In the genomic region with DNA sequence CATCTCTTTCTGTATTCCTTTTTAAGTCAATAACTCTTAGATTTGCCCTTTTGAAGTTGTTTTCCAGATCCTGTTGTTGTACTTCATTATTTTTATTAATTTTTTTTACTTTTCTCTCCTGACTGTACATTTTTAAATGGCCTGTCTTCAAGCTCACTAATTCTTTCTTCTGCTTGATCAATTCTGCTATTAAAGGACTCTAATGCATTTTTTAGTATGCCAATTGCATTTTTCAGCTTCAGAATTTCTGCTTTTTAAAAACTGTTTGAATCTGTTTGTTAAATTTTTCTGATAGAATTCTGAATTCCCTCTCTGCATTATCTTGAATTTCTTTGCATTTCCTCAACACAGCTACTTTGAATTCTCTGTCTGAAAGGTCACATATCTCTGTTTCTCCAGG, we compare ENCODE assay signal across 9 cellular contexts. TPM values are rescaled to one million over a fixed set of nuclear protein-coding genes. Genes with fewer than 3 reads are reported as not detected.
"Had no signal": no experiment of that assay in that cellular context is flagged by ENCODE, and none has a peak within 500 bp of the region (broad histone marks: within the 10 kb centered on the region; RNA-seq: fewer than 3 reads in every experiment).

No MANE protein-coding gene starts in this region.

- FAIRE-seq: H1, H54 had no signal

- H3K4me1 Mint-ChIP-seq: H9 had no signal

- H2AFZ ChIP-seq: GM23248 had no signal

- DNase-seq: GM23248, GOT3, H7, H9, HFFc6 had no signal

- H3K4me3 Mint-ChIP-seq: H9, HFFc6 had no signal

- H3K27ac ChIP-seq: GM23248 had no signal

- H3K9ac ChIP-seq: GM23248 had no signal

- H3K36me3 ChIP-seq: HAP-1 had no signal

- H3K9me3 ChIP-seq: HAP-1 had no signal

- H3K9me3 Mint-ChIP-seq: HFFc6 had no signal

- H3K4me1 ChIP-seq: HAP-1 had no signal

- H3K27ac Mint-ChIP-seq: H9, HFFc6 had no signal

- H3K4me3 ChIP-seq: GM23248, HAP-1 had no signal

RNA-seq across cellular contexts. Expression of gene OR5K4, which starts 5.6 kb away (rescaled TPM):
- total RNA-seq: GM23248, H1, H4, H7, H9, HFFc6 had no signal
- polyA plus RNA-seq: GM23248, H1 had no signal

RNA-seq across cellular contexts. Expression of gene OR5K3, which starts 31.2 kb away (rescaled TPM):
- total RNA-seq: GM23248, H1, H4, H7, H9, HFFc6 had no signal
- polyA plus RNA-seq: GM23248, H1 had no signal
